21 cellular contexts compared by ENCODE assay signal in the genomic region with DNA sequence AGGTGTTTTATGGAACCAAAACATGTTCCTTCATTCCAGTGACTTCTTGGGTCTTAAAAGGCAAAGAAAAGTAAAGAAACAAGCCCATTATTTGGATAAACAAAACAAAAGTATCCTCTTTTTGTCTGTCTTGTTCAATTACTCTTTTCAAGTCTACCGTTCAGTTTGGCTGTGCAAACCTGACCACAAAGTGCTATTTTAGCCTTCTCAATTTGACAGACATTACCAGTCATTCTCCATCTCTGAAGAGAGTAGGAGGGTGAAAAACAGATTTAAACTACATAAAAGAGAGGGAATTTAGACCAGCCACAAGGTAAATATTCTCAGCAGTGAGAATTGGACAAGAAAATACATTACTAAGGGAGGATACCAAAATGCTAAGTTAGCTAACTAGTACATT.
DNase-seq lines count a peak whose midpoint lies in the region; ATAC-seq, FAIRE-seq and TF ChIP-seq lines count a peak whose summit lies in the region.
"Had no signal": no experiment of that assay in that cellular context is flagged by ENCODE, and none has a peak within 500 bp of the region (broad histone marks: within the 10 kb centered on the region; RNA-seq: fewer than 3 reads in every experiment).

No MANE protein-coding gene starts in this region.

- peak; percentile 80 for FAIRE-seq in GM12891 (lab: Jason Lieb, UNC)
- FAIRE-seq: HTR-8/SVneo had no signal

- ATAC-seq in GM19351 (IDR thresholded peaks at IDR 0.05; ENCODE audit: unreplicated experiment) = peak; percentile 55
- ATAC-seq in HG02678 (IDR thresholded peaks at IDR 0.05; ENCODE audit: unreplicated experiment) = peak; percentile 47
- ATAC-seq in HG03469 (IDR thresholded peaks at IDR 0.05; ENCODE audit: unreplicated experiment) = peak; percentile 38
- no peak for ATAC-seq in activated T-cell treated with anti-CD3 and anti-CD28 coated beads, Interleukin-2, amount 50 U/mL, for 72 hours (replicated peaks in 1 of 2)
- ATAC-seq: effector memory CD8-positive, alpha-beta T cell; T-helper 17 cell had no signal

- H3K9me3 Mint-ChIP-seq in activated T-cell treated with anti-CD3 and anti-CD28 coated beads, Interleukin-2, amount 50 U/mL, for 72 hours = no peaks in the 10 kb centered on the region
- H3K9me3 Mint-ChIP-seq in type B pancreatic cell = no peaks in the 10 kb centered on the region
- H3K9me3 Mint-ChIP-seq: activated B cell treated with CpG ODN at 0.5 μM for 24 hours; CD4-positive, alpha-beta T cell; central memory CD8-positive, alpha-beta T cell; H9; stimulated activated naive CD8-positive, alpha-beta T cell treated with anti-CD3 and anti-CD28 coated beads, Interleukin-15, Interleukin-2, amounts not matched to agents 100 ng/mL and 50 ng/mL, for 24 hours had no signal

- H3K27ac Mint-ChIP-seq in activated T-cell treated with anti-CD3 and anti-CD28 coated beads, Interleukin-2, amount 50 U/mL, for 72 hours = no peak overlapping the region
- H3K27ac Mint-ChIP-seq in type B pancreatic cell = no peak overlapping the region
- H3K27ac Mint-ChIP-seq: activated B cell treated with CpG ODN at 0.5 μM for 24 hours; CD4-positive, alpha-beta T cell; effector memory CD8-positive, alpha-beta T cell; H9; stimulated activated naive CD8-positive, alpha-beta T cell treated with anti-CD3 and anti-CD28 coated beads, Interleukin-15, Interleukin-2, amounts not matched to agents 100 ng/mL and 50 ng/mL, for 24 hours; T-helper 17 cell had no signal

- TF ChIP-seq POLR2A in GM12891 (IDR thresholded peaks at IDR 0.05; ENCODE audit: low read depth, low read length) = no peak

- DNase-seq in GM12891 (ENCODE audit: insufficient read length, low spot score) (no peak), GOT3 (lab: John Stamatoyannopoulos, UW) (no peak), NCI-H1694 (lab: John Stamatoyannopoulos, UW) (no peak), type B pancreatic cell (ENCODE audit: extremely low spot score, unreplicated experiment) (no peak)
- no peak for DNase-seq in activated T-cell treated with anti-CD3 and anti-CD28 coated beads, Interleukin-2, amount 50 U/mL, for 72 hours
- DNase-seq: activated B cell treated with CpG ODN at 0.5 μM for 24 hours; activated effector memory CD4-positive, alpha-beta T cell treated with anti-CD3 and anti-CD28 coated beads, Interleukin-2, amount 50 U/mL, for 16 hours; amygdala; CD4-positive, alpha-beta T cell; effector memory CD8-positive, alpha-beta T cell; H9; midbrain; NCI-H1694 treated with DMSO at 0.1 percent for 48 hours; Right ventricle myocardium superior; T-helper 17 cell had no signal

- no peak overlapping the region for H3K4me3 Mint-ChIP-seq in activated T-cell treated with anti-CD3 and anti-CD28 coated beads, Interleukin-2, amount 50 U/mL, for 72 hours
- no peak overlapping the region for H3K4me3 Mint-ChIP-seq in type B pancreatic cell
- H3K4me3 Mint-ChIP-seq: activated B cell treated with CpG ODN at 0.5 μM for 24 hours; CD4-positive, alpha-beta T cell; central memory CD8-positive, alpha-beta T cell; effector memory CD8-positive, alpha-beta T cell; H9; stimulated activated naive CD8-positive, alpha-beta T cell treated with anti-CD3 and anti-CD28 coated beads, Interleukin-15, Interleukin-2, amounts not matched to agents 100 ng/mL and 50 ng/mL, for 24 hours; T-helper 17 cell had no signal

- no peaks in the 10 kb centered on the region for H3K4me1 Mint-ChIP-seq in activated T-cell treated with anti-CD3 and anti-CD28 coated beads, Interleukin-2, amount 50 U/mL, for 72 hours (ENCODE audit: low read depth)
- H3K4me1 Mint-ChIP-seq in type B pancreatic cell (ENCODE audit: unreplicated experiment) = no peaks in the 10 kb centered on the region
- H3K4me1 Mint-ChIP-seq: central memory CD8-positive, alpha-beta T cell; H9; T-helper 17 cell had no signal

- TF ChIP-seq CTCF in type B pancreatic cell (conservative IDR thresholded peaks at IDR 0.05) = no peak

- no peaks in the 10 kb centered on the region for H3K36me3 Mint-ChIP-seq in activated T-cell treated with anti-CD3 and anti-CD28 coated beads, Interleukin-2, amount 50 U/mL, for 72 hours (ENCODE audit: insufficient read depth in 2 of 2)
- H3K36me3 Mint-ChIP-seq in type B pancreatic cell = no peaks in the 10 kb centered on the region

- no peaks in the 10 kb centered on the region for H3K27me3 Mint-ChIP-seq in activated T-cell treated with anti-CD3 and anti-CD28 coated beads, Interleukin-2, amount 50 U/mL, for 72 hours (ENCODE audit: low read depth)
- H3K27me3 Mint-ChIP-seq in type B pancreatic cell = no peaks in the 10 kb centered on the region
- H3K27me3 Mint-ChIP-seq: activated B cell treated with CpG ODN at 0.5 μM for 24 hours; CD4-positive, alpha-beta T cell; central memory CD8-positive, alpha-beta T cell; effector memory CD8-positive, alpha-beta T cell; stimulated activated naive CD8-positive, alpha-beta T cell treated with anti-CD3 and anti-CD28 coated beads, Interleukin-15, Interleukin-2, amounts not matched to agents 100 ng/mL and 50 ng/mL, for 24 hours; T-helper 17 cell had no signal

TF ChIP-seq in GM12891, 5 proteins besides CTCF, POLR2A, EP300 and RAD21:
- TF ChIP-seq PAX5 (IDR thresholded peaks at IDR 0.05; ENCODE audit: insufficient read depth, low read length, severe bottlenecking) (no peak), POU2F2 (IDR thresholded peaks at IDR 0.05; ENCODE audit: low read depth, low read length) (no peak), TAF1 (IDR thresholded peaks at IDR 0.05; ENCODE audit: low read depth, low read length) (no peak), SPI1 (IDR thresholded peaks at IDR 0.05; ENCODE audit: low read depth, low read length) (no peak), POLR2AphosphoS5 (IDR thresholded peaks at IDR 0.05; ENCODE audit: low read depth, low read length) (no peak)
TF ChIP-seq in GM12891: peak in this region for 0.

Comparison
In these comparisons a context has a peak if more than half of its experiments do, and no peak if none do; other contexts are left out.
1. ATAC-seq: peak in GM19351 (single experiment), HG02678 (single experiment) and HG03469 (single experiment); none in activated T-cell treated with anti-CD3 and anti-CD28 coated beads, Interleukin-2, amount 50 U/mL, for 72 hours (0 of 2).